26 cellular contexts compared by ENCODE assay signal in genomic region chr16:3670711-3671110, GRCh38.
"Had no signal": no experiment of that assay in that cellular context is flagged by ENCODE, and none has a peak within 500 bp of the region (broad histone marks: within the 10 kb centered on the region; RNA-seq: fewer than 3 reads in every experiment).

No MANE protein-coding gene starts in this region.

- H3K9me3 Mint-ChIP-seq: activated B cell treated with CpG ODN at 0.5 μM for 24 hours; activated T-cell treated with anti-CD3 and anti-CD28 coated beads, Interleukin-2, amount 50 U/mL, for 4 hours; activated T-helper 2 cell treated with anti-CD3 and anti-CD28 coated beads, Interferon-gamma antibody, Interleukin-2, Interleukin-4, amounts not matched to agents 10 μg/mL and 5 μg/mL and 100 μg/mL, durations not matched to agents 14 hours and 24 hours and 36 hours had no signal

- H3K27ac Mint-ChIP-seq: activated B cell treated with CpG ODN at 0.5 μM for 24 hours; activated CD4-positive, alpha-beta T cell treated with anti-CD3 and anti-CD28 coated beads for 36 hours; activated T-helper 2 cell treated with anti-CD3 and anti-CD28 coated beads, Interferon-gamma antibody, Interleukin-2, Interleukin-4, amounts not matched to agents 10 μg/mL and 5 μg/mL and 100 μg/mL, durations not matched to agents 14 hours and 24 hours and 36 hours; progenitor cell of endocrine pancreas had no signal

- H3K4me3 ChIP-seq: ascending aorta, colonic mucosa, dorsolateral prefrontal cortex, gastroesophageal sphincter, SJSA1, spleen, thoracic aorta, upper lobe of left lung had no signal

- H3K9me3 ChIP-seq: ascending aorta, colonic mucosa, gastroesophageal sphincter, SJSA1, spleen, thoracic aorta, upper lobe of left lung had no signal

- ATAC-seq: activated CD4-positive, alpha-beta T cell treated with anti-CD3 and anti-CD28 coated beads for 36 hours; activated T-cell treated with anti-CD3 and anti-CD28 coated beads, Interleukin-2, amount 50 U/mL, for 4 hours; gastroesophageal sphincter; left cardiac atrium had no signal

- H3K4me1 ChIP-seq: ascending aorta, colonic mucosa, gastroesophageal sphincter, SJSA1 had no signal

- H3K27me3 Mint-ChIP-seq: activated B cell treated with CpG ODN at 0.5 μM for 24 hours; activated CD4-positive, alpha-beta T cell treated with anti-CD3 and anti-CD28 coated beads for 36 hours; progenitor cell of endocrine pancreas had no signal

- H3K4me3 Mint-ChIP-seq: activated B cell treated with CpG ODN at 0.5 μM for 24 hours; activated CD4-positive, alpha-beta T cell treated with anti-CD3 and anti-CD28 coated beads for 36 hours; activated T-cell treated with anti-CD3 and anti-CD28 coated beads, Interleukin-2, amount 50 U/mL, for 4 hours had no signal

- H3K27me3 ChIP-seq: ascending aorta, colonic mucosa, dorsolateral prefrontal cortex, gastroesophageal sphincter, SJSA1, spleen, upper lobe of left lung had no signal

- DNase-seq: activated B cell treated with CpG ODN at 0.5 μM for 24 hours; activated CD4-positive, alpha-beta T cell treated with anti-CD3 and anti-CD28 coated beads for 36 hours; activated CD8-positive, alpha-beta memory T cell treated with anti-CD3 and anti-CD28 coated beads, Interleukin-2, amount 50 U/mL, for 4 hours; activated naive CD4-positive, alpha-beta T cell; activated T-cell treated with anti-CD3 and anti-CD28 coated beads, Interleukin-2, amount 50 U/mL, for 4 hours; colonic mucosa; dorsolateral prefrontal cortex; head of caudate nucleus; hypothalamus; left cardiac atrium; mesenchymal stem cell; retina; spleen; stimulated activated CD4-positive, alpha-beta T cell treated with anti-CD3 and anti-CD28 coated beads, Interleukin-4, amount 100 ng/mL, for 1 hour; stimulated activated naive CD4-positive, alpha-beta T cell treated with Interleukin-2 at 50 U/mL for 16 hours; T-helper 1 cell; T1000 had no signal

- H3K27ac ChIP-seq: ascending aorta, colonic mucosa, dorsolateral prefrontal cortex, epithelial cell of prostate, gastroesophageal sphincter, SJSA1, spleen, thoracic aorta, upper lobe of left lung had no signal

- H3K4me1 Mint-ChIP-seq: activated B cell treated with CpG ODN at 0.5 μM for 24 hours had no signal

- H3K36me3 ChIP-seq: colonic mucosa had no signal

- FAIRE-seq: islet of Langerhans had no signal
